Comparison of ENCODE assay signal across 17 cellular contexts in genomic region chr12:46449856-46450255, GRCh38.
DNase-seq lines count a peak whose midpoint lies in the region; ATAC-seq, FAIRE-seq and TF ChIP-seq lines count a peak whose summit lies in the region.
"Had no signal": no experiment of that assay in that cellular context is flagged by ENCODE, and none has a peak within 500 bp of the region (broad histone marks: within the 10 kb centered on the region; RNA-seq: fewer than 3 reads in every experiment).

No MANE protein-coding gene starts in this region.

- H3K9me2 ChIP-seq in HCT116 (ENCODE audit: insufficient read depth), result no peaks in the 10 kb centered on the region

- peaks cover 44% of the 10 kb centered on the region for H3K4me1 ChIP-seq in A549
- peaks cover 91 to 94% of the 10 kb centered on the region in 2 experiments for H3K4me1 ChIP-seq in HCT116 (ENCODE audit: control insufficient read depth in 1 of 2, insufficient read depth in 2 of 2, low read length in 2 of 2)
- H3K4me1 ChIP-seq in H1 (replicated peaks in 1 of 4; ENCODE audit: control insufficient read depth in 3 of 4, insufficient read depth in 4 of 4, low read length in 3 of 4), result peaks cover 0 to 8% (median 2%) of the 10 kb centered on the region in 4 experiments; a peak in 2 of 7 replicates
- H3K4me1 ChIP-seq in pancreas, result peaks cover 0 to 27% (median 22%) of the 10 kb centered on the region in 3 donors
- peaks cover 2% of the 10 kb centered on the region for H3K4me1 ChIP-seq in prostate gland (replicated peaks)

- H3K23me2 ChIP-seq in H1 (ENCODE audit: low read depth, low read length), result no peaks in the 10 kb centered on the region; the same call in 1 of the 2 replicates

- POLR2A ChIA-PET in A549 (lab: Yijun Ruan, JAX) (no interaction called here), HCT116 (lab: Charles Lee) (interaction anchor here (1.0 to 3.3 kb wide), 4 partner anchors 8 to 99 kb away, joined by 3 to 18 read pairs (median 3); no protein-coding TSS in a partner anchor), H1 (lab: Charles Lee; ENCODE audit: partially characterized antibody) (interaction anchor here (0.6 to 1.8 kb wide), 3 partner anchors 13 to 78 kb away, joined by 3 to 6 read pairs (median 3); no protein-coding TSS in a partner anchor)

- H3K27ac ChIP-seq in A549, result peak overlapping the region; percentile 5 to 17; a peak in 4 of 6 replicates
- H3K27ac ChIP-seq in HCT116 (ENCODE audit: low read depth, low read length), result peak overlapping the region; percentile 96
- no peak overlapping the region for H3K27ac ChIP-seq in H1 (ENCODE audit: low read depth, low read length)
- H3K27ac ChIP-seq in pancreas, result peak overlapping the region; percentile 15 to 51 (median 20)
- H3K27ac ChIP-seq in prostate gland, result no peak overlapping the region

- H2BK15ac ChIP-seq in H1 (ENCODE audit: low read length), result no peak overlapping the region

- H3K9me3 ChIP-seq in A549 (no peaks in the 10 kb centered on the region), HCT116 (ENCODE audit: control insufficient read depth in 1 of 2, insufficient read depth in 1 of 2, low read depth in 1 of 2, low read length in 2 of 2) (no peaks in the 10 kb centered on the region), H1 (ENCODE audit: insufficient read depth in 2 of 2, low read depth in 1 of 2, low read length in 1 of 2) (no peaks in the 10 kb centered on the region), pancreas (no peaks in the 10 kb centered on the region), prostate gland (no peaks in the 10 kb centered on the region)

- no peak overlapping the region for H2BK5ac ChIP-seq in H1 (ENCODE audit: low read depth, low read length)

- H3K4me3 ChIP-seq in A549 (no peak overlapping the region), HCT116 (replicated peaks in 1 of 2; ENCODE audit: low read depth in 1 of 2, low read length in 2 of 2) (peak overlapping the region in 1 of 2 experiments; percentile 4; a peak in 1 of 4 replicates), H1 (ENCODE audit: extremely low read depth in 1 of 4, insufficient read depth in 2 of 4, low read depth in 3 of 4, low read length in 4 of 4) (no peak overlapping the region), pancreas (no peak overlapping the region), prostate gland (no peak overlapping the region)

- CTCF ChIA-PET in A549 (lab: Yijun Ruan, JAX) (interaction anchor here (0.5 kb wide), 1 partner anchor 325 kb away, joined by 3 read pairs; no protein-coding TSS in a partner anchor), HCT116 (lab: Charles Lee) (no interaction called here), H1 (lab: Charles Lee; ENCODE audit: partially characterized antibody) (interaction anchor here (0.8 to 1.5 kb wide), 2 partner anchors 211 to 227 kb away, joined by 3 read pairs; no protein-coding TSS in a partner anchor)

- H4K91ac ChIP-seq in H1 (replicated peaks; ENCODE audit: insufficient read length, low read length), result no peak overlapping the region

- TF ChIP-seq RAD21 in A549 (conservative IDR thresholded peaks at IDR 0.05 in 1 of 2, IDR thresholded peaks at IDR 0.05 in 1 of 2) (no peak), HCT116 (IDR thresholded peaks at IDR 0.05; ENCODE audit: low read depth) (no peak), H1 (IDR thresholded peaks at IDR 0.05 in 1 of 2, conservative IDR thresholded peaks at IDR 0.05 in 1 of 2; ENCODE audit: low read depth in 2 of 2, low read length in 2 of 2) (no peak)

- TF ChIP-seq CTCF in A549 (IDR thresholded peaks at IDR 0.05) (no peak), HCT116 (IDR thresholded peaks at IDR 0.05 in 2 of 3, conservative IDR thresholded peaks at IDR 0.05 in 1 of 3; ENCODE audit: borderline replicate concordance in 1 of 3, insufficient read depth in 1 of 3, low read depth in 2 of 3, low read length in 2 of 3) (no peak), H1 (IDR thresholded peaks at IDR 0.05; ENCODE audit: control extremely low read depth in 1 of 3, insufficient read depth in 1 of 3, low read depth in 1 of 3, low read length in 3 of 3) (no peak), pancreas (IDR thresholded peaks at IDR 0.05) (no peak), prostate gland (IDR thresholded peaks at IDR 0.05) (no peak)

- H3K9ac ChIP-seq in HCT116 (ENCODE audit: low read length) (peak overlapping the region; percentile 58), H1 (replicated peaks in 1 of 4; ENCODE audit: extremely low read depth in 1 of 4, low read depth in 3 of 4, low read length in 3 of 4) (no peak overlapping the region)

- H4K20me1 ChIP-seq in HCT116 (ENCODE audit: insufficient read depth), result no peaks in the 10 kb centered on the region
- H4K20me1 ChIP-seq in H1 (replicated peaks in 1 of 2; ENCODE audit: control insufficient read depth in 1 of 2, insufficient read depth in 2 of 2, low read length in 2 of 2), result no peaks in the 10 kb centered on the region

- no peak overlapping the region for H2AK5ac ChIP-seq in H1 (ENCODE audit: low read depth, low read length)

- H2BK12ac ChIP-seq in H1 (ENCODE audit: low read depth, low read length), result 0 out of 2 replicates have a peak overlapping the region, but pooled peaks have one; percentile 52

- DNase-seq in A549 (ENCODE audit: low read depth in 1 of 2, low spot score in 1 of 2) (no peak), HCT116 (ENCODE audit: low read depth, low spot score) (no peak), H1 (ENCODE audit: low read depth in 1 of 2, low spot score in 2 of 2) (no peak), pancreas (no peak), SK-N-DZ (ENCODE audit: low spot score) (no peak), GF-D8 (lab: John Stamatoyannopoulos, UW) (no peak), prostate gland (ENCODE audit: low spot score) (no peak)
- DNase-seq: activated CD4-positive, alpha-beta T cell treated with anti-CD3 and anti-CD28 coated beads, Interleukin-2, amount 50 U/mL, for 1 hour; activated gamma-delta T cell; hippocampal formation; KG1; mesendoderm; natural killer cell; NCI-H2029 treated with DMSO at 0.1 percent for 48 hours; stimulated activated CD4-positive, alpha-beta T cell treated with anti-CD3 and anti-CD28 coated beads, Interleukin-4, amount 100 ng/mL, for 4 hours had no signal

- BruUV-seq in HCT116 (replicated peaks; lab: Mats Ljungman, UMichigan), result TSS peak; percentile 42

- RAD21 ChIA-PET in HCT116 (lab: Charles Lee; ENCODE audit: low non-redundant PET in 1 of 2, low total read pairs in 2 of 2, uncharacterized antibody in 2 of 2, unreplicated experiment in 2 of 2), result no interaction called here

- H3K4me2 ChIP-seq in A549, result peak overlapping the region; percentile 2; the same call in 1 of the 3 replicates
- H3K4me2 ChIP-seq in HCT116 (ENCODE audit: low read length), result peak overlapping the region; percentile 68
- no peak overlapping the region for H3K4me2 ChIP-seq in H1 (ENCODE audit: insufficient read depth in 1 of 2, low read depth in 2 of 2, low read length in 2 of 2)

- H3K18ac ChIP-seq in H1 (ENCODE audit: extremely low read depth, low read length), result no peak overlapping the region

- TF ChIP-seq EP300 in A549 (IDR thresholded peaks at IDR 0.05) (no peak), H1 (IDR thresholded peaks at IDR 0.05; ENCODE audit: borderline replicate concordance in 1 of 2, low read depth in 2 of 2, low read length in 2 of 2) (no peak)

- intact Hi-C loops in HCT116 (cut with micrococcal nuclease) (loop anchor here (5.0 kb wide), 1 partner anchor 83 kb away; no protein-coding TSS in a partner anchor), pancreas (cut with DNase I) (no loop called here), prostate gland (cut with DNase I) (no loop called here)

- no peak overlapping the region for H4K8ac ChIP-seq in H1 (ENCODE audit: extremely low read depth, insufficient read depth, low read length)

- no peak overlapping the region for H3K56ac ChIP-seq in H1 (replicated peaks; ENCODE audit: insufficient read length, low read depth, low read length)

- no peak overlapping the region for H4K5ac ChIP-seq in H1 (ENCODE audit: insufficient read length, low read depth, low read length)

- H3K23ac ChIP-seq in H1 (ENCODE audit: insufficient read length), result no peak overlapping the region

- no peak overlapping the region for H2BK120ac ChIP-seq in H1 (replicated peaks; ENCODE audit: low read depth, low read length)

- FAIRE-seq in A549 (lab: Jason Lieb, UNC), result no peak
- no peak for FAIRE-seq in H1 (lab: Jason Lieb, UNC)
- no peak for FAIRE-seq in pancreas (lab: Jason Lieb, UNC)
- FAIRE-seq: astrocyte, kidney had no signal

- H2AFZ ChIP-seq in HCT116 (ENCODE audit: low read depth, low read length, poor library complexity, severe bottlenecking) (no peak overlapping the region), H1 (ENCODE audit: low read length) (no peak overlapping the region)

- H3K14ac ChIP-seq in H1 (ENCODE audit: insufficient read length), result no peak overlapping the region

- WGBS in A549 (ENCODE audit: missing lambda C conversion rate), result 74% methylated on average over 2 of the region's 2 CpGs
- 72% methylated on average over 2 of the region's 2 CpGs; no CpG with 5 or more reads in 1 of the 2 experiments for WGBS in H1 (ENCODE audit: extremely low coverage in 1 of 2, insufficient coverage in 1 of 2, insufficient read length in 1 of 2, insufficient replicate concordance in 2 of 2, low coverage in 1 of 2, low lambda C conversion rate in 2 of 2, missing lambda C conversion rate in 1 of 2), 2 experiments
- 79 to 89% methylated on average over 2 of the region's 2 CpGs for WGBS in pancreas, 2 donors
- 90% methylated on average over 2 of the region's 2 CpGs for WGBS in prostate gland

- H3K27me3 ChIP-seq in HCT116 (ENCODE audit: insufficient read depth, low read length) (no peaks in the 10 kb centered on the region), H1 (replicated peaks in 1 of 4; ENCODE audit: control insufficient read depth in 3 of 4, extremely low read depth in 1 of 4, insufficient read depth in 3 of 4, low read length in 3 of 4) (no peaks in the 10 kb centered on the region), pancreas (no peaks in the 10 kb centered on the region), prostate gland (replicated peaks; ENCODE audit: insufficient read depth) (no peaks in the 10 kb centered on the region)

- H3K79me2 ChIP-seq in HCT116 (ENCODE audit: insufficient read depth, low read length) (peaks cover 7% of the 10 kb centered on the region), H1 (ENCODE audit: control insufficient read depth in 1 of 2, insufficient read depth in 2 of 2, low read length in 2 of 2) (no peaks in the 10 kb centered on the region)

- no peak overlapping the region for H3K4ac ChIP-seq in H1 (replicated peaks; ENCODE audit: insufficient read length, low read depth, low read length)

- no peak overlapping the region for H2BK20ac ChIP-seq in H1 (ENCODE audit: low read length)

- TF ChIP-seq POLR2A in A549 (IDR thresholded peaks at IDR 0.05; ENCODE audit: low read length) (no peak), HCT116 (IDR thresholded peaks at IDR 0.05; ENCODE audit: borderline replicate concordance, extremely low read depth, insufficient read depth, insufficient read length) (no peak), H1 (IDR thresholded peaks at IDR 0.05; ENCODE audit: control extremely low read depth in 1 of 2, low read depth in 2 of 2, low read length in 2 of 2) (no peak), prostate gland (IDR thresholded peaks at IDR 0.05) (no peak)

- ATAC-seq in A549 (no peak; a peak in 1 of 6 replicates), HCT116 (peak; percentile 2; the same call in 1 of the 2 replicates), pancreas (peak in 1 of 4 donors; percentile 6)
- ATAC-seq: natural killer cell had no signal

- no peaks in the 10 kb centered on the region for H3K79me1 ChIP-seq in H1 (ENCODE audit: low read depth, low read length)

- no peaks in the 10 kb centered on the region for H3K36me3 ChIP-seq in HCT116 (ENCODE audit: control insufficient read depth in 1 of 2, insufficient read depth in 2 of 2, low read length in 2 of 2)
- no peaks in the 10 kb centered on the region for H3K36me3 ChIP-seq in H1 (ENCODE audit: control insufficient read depth in 2 of 4, insufficient read depth in 4 of 4, low read length in 3 of 4)
- H3K36me3 ChIP-seq in pancreas, result no peaks in the 10 kb centered on the region
- H3K36me3 ChIP-seq in prostate gland, result no peaks in the 10 kb centered on the region

Comparison
In these comparisons a context has a peak if more than half of its experiments do, and no peak if none do; other contexts are left out.
1. H3K27ac ChIP-seq: peak in A549 (2 of 2), HCT116 (single experiment) and pancreas (4 of 4); none in H1 (single experiment) and prostate gland (0 of 2).
2. H3K4me2 ChIP-seq: peak in A549 (single experiment) and HCT116 (single experiment); none in H1 (0 of 2).